ENCODE assay signal across 10 cellular contexts in the genomic region with DNA sequence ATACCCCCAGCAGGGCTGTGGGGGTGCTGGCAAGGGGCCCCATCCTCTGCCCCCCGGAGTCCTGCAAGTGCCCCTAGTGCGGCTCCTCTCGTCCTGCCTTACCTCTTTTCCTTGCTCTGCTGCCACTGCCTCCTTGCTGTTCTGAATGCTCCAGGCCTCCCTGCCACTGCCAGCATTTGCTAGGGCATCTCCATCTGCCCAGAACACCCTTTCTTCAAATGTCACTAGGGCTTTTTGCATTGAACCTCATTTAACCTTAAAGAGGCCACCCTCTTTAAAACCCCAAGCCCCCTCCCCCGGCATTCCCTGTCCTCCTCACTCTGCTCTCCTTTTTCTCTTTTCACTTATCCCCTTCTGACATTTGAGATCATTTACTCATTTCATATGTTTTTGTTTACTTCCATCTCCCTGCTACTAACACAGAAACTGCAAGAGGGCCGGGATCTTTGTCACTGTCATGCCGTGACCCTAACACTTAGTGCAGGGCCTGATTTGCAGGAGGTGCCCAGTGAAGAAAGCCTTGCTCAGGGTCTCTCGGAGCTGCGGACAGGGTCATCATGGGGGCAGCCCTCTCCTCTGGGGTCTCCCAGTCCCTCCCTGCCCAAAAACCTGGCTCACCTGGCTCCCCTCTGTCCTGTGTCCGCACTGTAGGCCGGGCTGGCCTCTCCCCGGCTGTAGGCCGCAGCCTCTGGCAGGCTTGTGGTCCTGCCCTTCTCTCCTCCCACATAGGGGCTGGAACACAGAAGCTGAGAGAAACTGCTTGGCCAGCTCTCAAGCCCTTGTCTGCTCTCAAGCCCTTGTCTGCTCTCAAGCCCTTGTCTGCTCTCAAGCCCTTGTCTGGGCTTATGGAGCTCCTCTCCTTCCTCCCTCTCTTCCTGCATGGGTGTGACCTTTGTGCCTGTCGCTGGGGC. TPM values are rescaled to one million over a fixed set of nuclear protein-coding genes. Genes with fewer than 3 reads are reported as not detected.
DNase-seq lines count a peak whose midpoint lies in the region; ATAC-seq and TF ChIP-seq lines count a peak whose summit lies in the region.
"Had no signal": no experiment of that assay in that cellular context is flagged by ENCODE, and none has a peak within 500 bp of the region (broad histone marks: within the 10 kb centered on the region; RNA-seq: fewer than 3 reads in every experiment).

A gene (minus strand): TSS at position 690 of the 911 bp plus-strand sequence. CDS start 2,084 bp downstream, outside the sequence.

- intact Hi-C loops in right cardiac atrium (cut with DNase I), result loop anchor here in 1 of 4 donors (10.0 kb wide), 1 partner anchor 222 kb away; no protein-coding TSS in a partner anchor

- WGBS in right cardiac atrium, result 17% methylated on average over 13 of the region's 13 CpGs

- no peaks in the 10 kb centered on the region for H3K9me3 ChIP-seq in right cardiac atrium (ENCODE audit: control insufficient read depth, low read length)

- peak within 1 kb of the TSS; percentile 80 for H3K27ac ChIP-seq in right cardiac atrium (ENCODE audit: low read length)

- DNase-seq in DMS79 (lab: John Stamatoyannopoulos, UW) (peak; percentile 72), amniotic epithelial cell (ENCODE audit: low read depth) (peak; percentile 77), right cardiac atrium (peak; percentile 84 to 93 (median 90)), retinal pigment epithelial cell (ENCODE audit: low read depth) (no peak), HT-29 (ENCODE audit: low spot score) (no peak), H4 (ENCODE audit: low spot score) (no peak)
- DNase-seq: activated B cell treated with CpG ODN at 0.5 μM for 24 hours, NCI-H2107 had no signal

- H3K4me3 ChIP-seq in right cardiac atrium (ENCODE audit: low read length), result peak within 1 kb of the TSS; percentile 46
- H3K4me3 ChIP-seq in retinal pigment epithelial cell (ENCODE audit: low read length), result peak within 1 kb of the TSS; percentile 7

- peaks cover 13% of the 10 kb centered on the region for H3K4me1 ChIP-seq in right cardiac atrium (ENCODE audit: control insufficient read depth, insufficient read depth, low read length)

- TF ChIP-seq CTCF in retinal pigment epithelial cell (conservative IDR thresholded peaks at IDR 0.05; ENCODE audit: low read depth, low read length), result no peak

- peak; percentile 92 to 96 for ATAC-seq in right cardiac atrium
- no peak for ATAC-seq in HG03460 (IDR thresholded peaks at IDR 0.05; ENCODE audit: unreplicated experiment)
- no peak for ATAC-seq in HG02852 (IDR thresholded peaks at IDR 0.05; ENCODE audit: unreplicated experiment)

- H3K27me3 ChIP-seq in right cardiac atrium (ENCODE audit: control insufficient read depth, insufficient read depth), result no peaks in the 10 kb centered on the region

RNA-seq across cellular contexts. Expression of the gene that starts here (rescaled TPM):
- 10 to 100 TPM; 23.4 to 42.2 (median 40.6) TPM for total RNA-seq in right cardiac atrium
- polyA plus RNA-seq in right cardiac atrium, result 33.9 TPM
- total RNA-seq in HT-29 (2014; rRNA removed; shearing (Covaris generic)), result not detected in 2 replicates
- 3.8 and 5.7 TPM in 2 replicates for total RNA-seq in H4 (2014; rRNA removed; shearing (Covaris generic))
- total RNA-seq: activated B cell treated with CpG ODN at 0.5 μM for 24 hours had no signal

Comparison
In these comparisons a context has a peak if more than half of its experiments do, and no peak if none do; other contexts are left out.
1. DNase-seq: peak in DMS79 (single experiment), amniotic epithelial cell (single experiment) and right cardiac atrium (3 of 3); none in retinal pigment epithelial cell (single experiment), HT-29 (single experiment) and H4 (single experiment).
2. ATAC-seq: peak in right cardiac atrium (2 of 2); none in HG03460 (single experiment) and HG02852 (single experiment).